Comparison of ENCODE assay signal across 13 cellular contexts in the genomic region with DNA sequence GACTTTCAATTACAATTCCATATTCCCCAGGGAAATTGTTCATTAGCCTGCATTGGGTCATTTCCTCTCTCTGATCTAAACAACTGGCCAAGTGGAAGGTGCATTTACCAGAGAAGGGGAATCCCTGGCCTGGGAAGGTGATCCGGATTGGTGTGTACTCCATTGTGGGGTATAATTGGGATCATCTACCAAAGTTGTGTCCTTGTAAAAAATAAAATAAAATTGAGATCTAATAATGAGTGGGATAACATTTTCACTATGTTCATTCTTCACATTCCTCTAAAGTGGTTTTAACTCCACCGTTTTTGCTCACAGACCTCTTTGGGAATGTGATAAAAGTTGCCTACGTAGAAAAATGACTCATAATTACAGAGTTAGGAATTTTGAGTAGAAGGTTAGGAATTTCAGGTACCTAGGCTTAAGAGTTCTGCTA. TPM values are rescaled to one million over a fixed set of nuclear protein-coding genes. Genes with fewer than 3 reads are reported as not detected.
DNase-seq lines count a peak whose midpoint lies in the region; ATAC-seq and TF ChIP-seq lines count a peak whose summit lies in the region.
"Had no signal": no experiment of that assay in that cellular context is flagged by ENCODE, and none has a peak within 500 bp of the region (broad histone marks: within the 10 kb centered on the region; RNA-seq: fewer than 3 reads in every experiment).

No MANE protein-coding gene starts in this region.

- no peak overlapping the region for H3K27ac ChIP-seq in upper lobe of right lung

- peaks cover 2% of the 10 kb centered on the region for H3K36me3 Mint-ChIP-seq in activated naive CD4-positive, alpha-beta T cell treated with anti-CD3 and anti-CD28 coated beads, Interleukin-2, amount 50 U/mL, for 24 hours
- H3K36me3 Mint-ChIP-seq: naive B cell had no signal

- H3K27me3 ChIP-seq in upper lobe of right lung = no peaks in the 10 kb centered on the region
- H3K27me3 ChIP-seq in HAP-1 (ENCODE audit: low read depth) = no peaks in the 10 kb centered on the region

- H3K4me3 Mint-ChIP-seq in activated naive CD4-positive, alpha-beta T cell treated with anti-CD3 and anti-CD28 coated beads, Interleukin-2, amount 50 U/mL, for 24 hours = no peak overlapping the region
- H3K4me3 Mint-ChIP-seq: activated B cell treated with CpG ODN at 0.5 μM for 24 hours, naive B cell had no signal

- no peak for TF ChIP-seq CTCF in upper lobe of right lung (IDR thresholded peaks at IDR 0.05)

- peaks cover 9% of the 10 kb centered on the region for H3K4me1 ChIP-seq in upper lobe of right lung
- H3K4me1 ChIP-seq in HAP-1 = no peaks in the 10 kb centered on the region; the same call in 1 of the 2 replicates

- H3K27me3 Mint-ChIP-seq in activated naive CD4-positive, alpha-beta T cell treated with anti-CD3 and anti-CD28 coated beads, Interleukin-2, amount 50 U/mL, for 24 hours = no peaks in the 10 kb centered on the region
- H3K27me3 Mint-ChIP-seq: activated B cell treated with CpG ODN at 0.5 μM for 24 hours, naive B cell had no signal

- ATAC-seq in upper lobe of right lung = peak; percentile 62

- H3K4me3 ChIP-seq in upper lobe of right lung (no peak overlapping the region), HAP-1 (no peak overlapping the region)
- H3K4me3 ChIP-seq: skin epidermis had no signal

- intact Hi-C loops in upper lobe of right lung (cut with DNase I) = no loop called here

- H3K9me3 ChIP-seq in upper lobe of right lung (no peaks in the 10 kb centered on the region), HAP-1 (no peaks in the 10 kb centered on the region)

- peaks cover 12% of the 10 kb centered on the region for H3K4me1 Mint-ChIP-seq in activated naive CD4-positive, alpha-beta T cell treated with anti-CD3 and anti-CD28 coated beads, Interleukin-2, amount 50 U/mL, for 24 hours
- H3K4me1 Mint-ChIP-seq: activated B cell treated with CpG ODN at 0.5 μM for 24 hours, naive B cell had no signal

- H3K36me3 ChIP-seq in upper lobe of right lung (no peaks in the 10 kb centered on the region), HAP-1 (replicated peaks) (no peaks in the 10 kb centered on the region; the same call in 1 of the 2 replicates)

- H3K9me3 Mint-ChIP-seq in activated naive CD4-positive, alpha-beta T cell treated with anti-CD3 and anti-CD28 coated beads, Interleukin-2, amount 50 U/mL, for 24 hours = no peaks in the 10 kb centered on the region
- H3K9me3 Mint-ChIP-seq: activated B cell treated with CpG ODN at 0.5 μM for 24 hours, naive B cell had no signal

- peak overlapping the region; percentile 53 for H3K27ac Mint-ChIP-seq in activated naive CD4-positive, alpha-beta T cell treated with anti-CD3 and anti-CD28 coated beads, Interleukin-2, amount 50 U/mL, for 24 hours
- H3K27ac Mint-ChIP-seq: activated B cell treated with CpG ODN at 0.5 μM for 24 hours had no signal

- DNase-seq in activated naive CD4-positive, alpha-beta T cell treated with anti-CD3 and anti-CD28 coated beads, Interleukin-2, amount 50 U/mL, for 16 hours = no peak
- peak; percentile 48 for DNase-seq in SW480 (ENCODE audit: low spot score)
- peak; percentile 70 for DNase-seq in iris pigment epithelial cell (ENCODE audit: low read depth)
- no peak for DNase-seq in upper lobe of right lung
- DNase-seq in HAP-1 (ENCODE audit: low spot score in 2 of 2) = no peak
- DNase-seq in COLO668 (lab: John Stamatoyannopoulos, UW; ENCODE audit: unreplicated experiment) = no peak
- no peak for DNase-seq in middle frontal gyrus (ENCODE audit: extremely low spot score, low spot score)
- DNase-seq: activated B cell treated with CpG ODN at 0.5 μM for 24 hours, DMS153, naive B cell, NCI-H2029 treated with DMSO at 0.1 percent for 48 hours had no signal

- in situ Hi-C loops in HAP-1 (cut with MboI; ENCODE audit: low sequenced_read_pairs) = no loop called here

RNA-seq across cellular contexts. Expression of gene ARL5B, which starts 22.8 kb away (rescaled TPM):
- 11.5 TPM for total RNA-seq in upper lobe of right lung

RNA-seq across cellular contexts. Expression of gene NSUN6, which starts 30.6 kb away (rescaled TPM):
- 10.9 TPM for total RNA-seq in upper lobe of right lung

Comparison
In these comparisons a context has a peak if more than half of its experiments do, and no peak if none do; other contexts are left out.
1. DNase-seq: peak in SW480 (single experiment) and iris pigment epithelial cell (single experiment); none in activated naive CD4-positive, alpha-beta T cell treated with anti-CD3 and anti-CD28 coated beads, Interleukin-2, amount 50 U/mL, for 16 hours (single experiment), upper lobe of right lung (single experiment), HAP-1 (0 of 2), COLO668 (single experiment) and middle frontal gyrus (single experiment).